16 cellular contexts compared by ENCODE assay signal in the genomic region with DNA sequence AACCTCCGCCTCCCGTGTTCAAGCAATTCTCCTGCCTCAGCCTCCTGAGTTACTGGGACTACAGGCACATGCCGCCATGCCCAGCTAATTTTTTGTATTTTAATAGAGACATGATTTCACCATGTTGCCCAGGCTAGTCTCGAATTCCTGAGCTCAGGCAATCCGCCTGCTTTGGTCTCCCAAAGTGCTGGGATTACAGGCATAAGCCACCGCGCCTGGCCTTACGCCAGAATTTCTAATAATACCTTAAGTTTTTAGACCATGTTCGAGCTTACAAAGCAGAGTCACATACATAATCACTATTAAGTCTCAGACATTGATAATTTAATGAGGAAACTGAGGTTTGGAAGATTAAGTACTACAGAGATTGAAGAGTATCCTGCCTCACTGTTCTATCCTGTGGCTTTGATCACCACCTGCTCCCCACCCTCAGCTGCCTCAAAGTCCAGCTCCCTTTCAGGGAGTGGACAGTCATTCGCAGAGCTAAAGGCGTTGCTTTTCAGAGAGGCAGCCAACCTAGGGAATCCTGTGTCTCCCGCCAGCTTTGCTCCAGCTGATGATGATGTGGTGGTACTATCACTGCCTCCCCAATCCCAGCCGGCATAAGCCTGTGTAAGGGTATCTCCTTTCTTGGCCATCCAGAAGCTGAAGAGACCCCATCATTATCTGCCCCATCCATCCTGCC.
"Had no signal": no experiment of that assay in that cellular context is flagged by ENCODE, and none has a peak within 500 bp of the region (broad histone marks: within the 10 kb centered on the region; RNA-seq: fewer than 3 reads in every experiment).

No MANE protein-coding gene starts in this region.

- H3K9me3 Mint-ChIP-seq: activated naive CD4-positive, alpha-beta T cell treated with anti-CD3 and anti-CD28 coated beads for 36 hours; activated T-helper 17 cell treated with anti-CD3 and anti-CD28 coated beads, Interleukin-2, amount 50 U/mL, for 72 hours; memory B cell had no signal

- DNase-seq: activated CD4-positive, alpha-beta T cell treated with anti-CD3 and anti-CD28 coated beads, Interleukin-2, amount 50 U/mL, for 1 hour; activated CD4-positive, CD25-positive, alpha-beta regulatory T cell; activated naive CD4-positive, alpha-beta T cell treated with anti-CD3 and anti-CD28 coated beads for 36 hours; activated T-cell treated with anti-CD3 and anti-CD28 coated beads for 4 hours; esophagus squamous epithelium; foreskin keratinocyte; head of caudate nucleus; posterior cingulate gyrus; stimulated activated CD4-positive, alpha-beta T cell treated with anti-CD3 and anti-CD28 coated beads, Interleukin-2, amount 100 ng/mL, for 48 hours; stimulated activated naive CD4-positive, alpha-beta T cell treated with Interleukin-2 at 50 U/mL for 16 hours; T-helper 1 cell; upper lobe of right lung had no signal

- H3K27ac ChIP-seq: esophagus squamous epithelium, foreskin keratinocyte, upper lobe of right lung had no signal

- H3K27me3 Mint-ChIP-seq: activated T-helper 17 cell treated with anti-CD3 and anti-CD28 coated beads, Interleukin-2, amount 50 U/mL, for 72 hours had no signal

- H3K27me3 ChIP-seq: esophagus squamous epithelium, foreskin keratinocyte, upper lobe of right lung had no signal

- H3K36me3 ChIP-seq: esophagus squamous epithelium, upper lobe of right lung had no signal

- H3K9me3 ChIP-seq: esophagus squamous epithelium, upper lobe of right lung had no signal

- ATAC-seq: activated T-helper 17 cell treated with anti-CD3 and anti-CD28 coated beads, Interleukin-2, amount 50 U/mL, for 72 hours; foreskin keratinocyte; left lobe of liver; sciatic nerve had no signal

- H3K27ac Mint-ChIP-seq: activated naive CD4-positive, alpha-beta T cell treated with anti-CD3 and anti-CD28 coated beads for 36 hours; activated T-helper 17 cell treated with anti-CD3 and anti-CD28 coated beads, Interleukin-2, amount 50 U/mL, for 72 hours; memory B cell had no signal

- H3K4me3 ChIP-seq: esophagus squamous epithelium, upper lobe of right lung had no signal

- H3K4me3 Mint-ChIP-seq: activated naive CD4-positive, alpha-beta T cell treated with anti-CD3 and anti-CD28 coated beads for 36 hours; activated T-helper 17 cell treated with anti-CD3 and anti-CD28 coated beads, Interleukin-2, amount 50 U/mL, for 72 hours; memory B cell had no signal
